Comparison of ENCODE assay signal across 8 cellular contexts in the genomic region with DNA sequence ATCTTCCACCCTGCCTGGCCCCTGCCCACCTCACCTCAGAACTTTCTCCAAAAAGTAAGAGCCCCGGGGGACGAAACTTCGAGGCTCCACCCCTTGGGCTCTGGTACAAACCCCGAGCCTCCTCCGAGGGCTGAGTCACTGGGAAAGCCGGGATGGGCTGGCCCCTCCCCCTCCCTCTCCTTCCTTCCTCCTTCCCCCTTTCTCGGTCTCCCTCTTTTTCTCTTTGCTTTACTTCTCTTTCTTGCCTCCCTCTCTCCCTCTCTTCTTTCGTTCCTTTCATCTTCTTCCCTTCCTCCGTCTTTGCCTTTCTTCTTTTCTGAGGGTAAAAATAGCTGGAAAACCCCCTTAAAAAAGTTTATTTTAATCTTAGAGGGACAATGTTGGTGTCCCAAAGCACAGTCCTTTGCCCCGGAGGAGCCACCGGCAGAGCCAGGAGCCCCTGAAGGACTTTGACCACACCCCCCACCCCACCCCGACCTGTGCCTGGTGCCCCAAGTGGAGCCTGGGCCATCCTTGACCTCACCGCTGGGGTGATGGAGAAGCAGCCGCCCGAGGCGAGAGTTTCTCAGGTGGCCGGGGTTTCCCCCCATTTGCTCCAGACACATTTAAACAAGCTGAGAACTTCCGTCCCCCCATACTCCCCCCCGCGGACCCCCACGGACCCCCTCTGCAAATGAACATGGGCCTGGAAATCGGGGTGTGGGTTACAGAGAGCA. TPM values are rescaled to one million over a fixed set of nuclear protein-coding genes. Genes with fewer than 3 reads are reported as not detected.
DNase-seq lines count a peak whose midpoint lies in the region; TF ChIP-seq lines count a peak whose summit lies in the region.

No MANE protein-coding gene starts in this region.

- DNase-seq in GM12864 (ENCODE audit: low read depth): no peak
- DNase-seq in SJCRH30: peak; percentile 50 to 61
- DNase-seq in fibroblast of pulmonary artery (ENCODE audit: low read depth): peak; percentile 69
- peak; percentile 38 for DNase-seq in renal cortical epithelial cell (ENCODE audit: low read depth)
- DNase-seq in inferior parietal cortex (ENCODE audit: extremely low spot score): no peak
- DNase-seq in NK-92 (lab: John Stamatoyannopoulos, UW; ENCODE audit: unreplicated experiment): no peak
- DNase-seq in NCI-H2196 treated with DMSO at 0.1 percent for 48 hours (lab: John Stamatoyannopoulos, UW; ENCODE audit: unreplicated experiment): no peak
- DNase-seq in NCI-H526 (lab: John Stamatoyannopoulos, UW): no peak

- H3K4me3 ChIP-seq in GM12864 (ENCODE audit: low read depth, low read length) (no peak overlapping the region), SJCRH30 (no peak overlapping the region), fibroblast of pulmonary artery (replicated peaks; ENCODE audit: low read depth, low read length) (peak overlapping the region; percentile 14)

- no peaks in the 10 kb centered on the region for H3K9me3 ChIP-seq in SJCRH30 (replicated peaks)

- H3K27ac ChIP-seq in SJCRH30: no peak overlapping the region

- H3K27me3 ChIP-seq in SJCRH30: peaks cover 85% of the 10 kb centered on the region

- H3K36me3 ChIP-seq in SJCRH30: no peaks in the 10 kb centered on the region

- TF ChIP-seq CTCF in GM12864 (IDR thresholded peaks at IDR 0.05; ENCODE audit: low read depth, low read length, missing control alignments) (peak; percentile 9), fibroblast of pulmonary artery (IDR thresholded peaks at IDR 0.05; ENCODE audit: low read length, missing control alignments) (no peak)

- H3K4me1 ChIP-seq in SJCRH30: peaks cover 16% of the 10 kb centered on the region; the same call in 1 of the 2 replicates

RNA-seq across cellular contexts. Expression of gene NOTCH1, which starts 5.7 kb away (rescaled TPM):
- total RNA-seq in SJCRH30 (2014; rRNA removed; shearing (Covaris generic)): 25.8 and 28.5 TPM in 2 replicates
- 9.2 and 47.5 TPM in 2 replicates for total RNA-seq in renal cortical epithelial cell

Comparison
In these comparisons a context has a peak if more than half of its experiments do, and no peak if none do; other contexts are left out.
1. DNase-seq: peak in SJCRH30 (2 of 2), fibroblast of pulmonary artery (single experiment) and renal cortical epithelial cell (single experiment); none in GM12864 (single experiment), inferior parietal cortex (single experiment), NK-92 (single experiment), NCI-H2196 treated with DMSO at 0.1 percent for 48 hours (single experiment) and NCI-H526 (0 of 2).